In genomic region chr17:75571885-75572215, GRCh38 we compare ENCODE assay signal across 1 cellular context.
TF ChIP-seq lines count a peak whose summit lies in the region.

No MANE protein-coding gene starts in this region.

TF ChIP-seq in K562, 482 proteins besides CTCF, POLR2A, EP300 and RAD21:
- TF ChIP-seq ELK3 (CRISPR knock-in tag; IDR thresholded peaks at IDR 0.05) (no peak), KAT7 (CRISPR knock-in tag; IDR thresholded peaks at IDR 0.05; ENCODE audit: borderline replicate concordance) (no peak), ZFP1 (CRISPR knock-in tag; IDR thresholded peaks at IDR 0.05) (no peak), ZNF518B (CRISPR knock-in tag; IDR thresholded peaks at IDR 0.05) (no peak), SNAPC5 (CRISPR knock-in tag; IDR thresholded peaks at IDR 0.05) (no peak), POLR3G (IDR thresholded peaks at IDR 0.05; ENCODE audit: extremely low read depth, insufficient read length, insufficient replicate concordance) (no peak), CBX8 (IDR thresholded peaks at IDR 0.05; ENCODE audit: borderline replicate concordance, extremely low read depth, low read depth, low read length, poor library complexity, severe bottlenecking) (no peak), NRF1 (conservative IDR thresholded peaks at IDR 0.05 in 1 of 2, IDR thresholded peaks at IDR 0.05 in 1 of 2) (no peak), ARID1B (IDR thresholded peaks at IDR 0.05) (no peak), CHAMP1 (IDR thresholded peaks at IDR 0.05) (no peak), CBX2 (IDR thresholded peaks at IDR 0.05; ENCODE audit: insufficient read depth, low read length, poor library complexity, severe bottlenecking) (no peak), PRPF4 (IDR thresholded peaks at IDR 0.05; ENCODE audit: insufficient read depth, low read depth, low read length, poor library complexity, severe bottlenecking) (no peak), PHF21A (IDR thresholded peaks at IDR 0.05; ENCODE audit: borderline replicate concordance, low read depth) (no peak), CTBP1 (IDR thresholded peaks at IDR 0.05; ENCODE audit: borderline replicate concordance) (no peak), ZNF717 (CRISPR knock-in tag; IDR thresholded peaks at IDR 0.05) (no peak), ZNF583 (CRISPR knock-in tag; IDR thresholded peaks at IDR 0.05) (no peak), SP2 (IDR thresholded peaks at IDR 0.05; ENCODE audit: extremely low read depth, low read depth, low read length, poor library complexity, severe bottlenecking) (no peak), HDAC8 (tag; IDR thresholded peaks at IDR 0.05) (no peak)
